ENCODE assay signal across 10 cellular contexts in genomic region chr3:64345351-64345750, GRCh38.
A peak's percentile ranks its signal among the peaks of the same experiment; 100 is the strongest.
DNase-seq lines count a peak whose midpoint lies in the region; ATAC-seq and TF ChIP-seq lines count a peak whose summit lies in the region.
"Had no signal": no experiment of that assay in that cellular context is flagged by ENCODE, and none has a peak within 500 bp of the region (broad histone marks: within the 10 kb centered on the region; RNA-seq: fewer than 3 reads in every experiment).

No MANE protein-coding gene starts in this region.

- H3K4me1 Mint-ChIP-seq in nephron: peaks cover 98% of the 10 kb centered on the region
- H3K4me1 Mint-ChIP-seq: CD4-positive, alpha-beta memory T cell had no signal

- H3K36me3 ChIP-seq in esophagus (ENCODE audit: control insufficient read depth in 2 of 2, insufficient read depth in 2 of 2, low read length in 1 of 2) (no peaks in the 10 kb centered on the region), HAP-1 (replicated peaks) (no peaks in the 10 kb centered on the region)

- H3K36me3 Mint-ChIP-seq in nephron (ENCODE audit: low read depth): no peaks in the 10 kb centered on the region
- H3K36me3 Mint-ChIP-seq: CD4-positive, alpha-beta memory T cell had no signal

- H3K4me1 ChIP-seq in esophagus (ENCODE audit: control insufficient read depth in 2 of 2, insufficient read depth in 2 of 2, low read length in 1 of 2): peaks cover 3% of the 10 kb centered on the region in 2 donors
- H3K4me1 ChIP-seq in HAP-1: no peaks in the 10 kb centered on the region

- no peaks in the 10 kb centered on the region for H3K9me3 Mint-ChIP-seq in nephron

- TF ChIP-seq CTCF in nephron (IDR thresholded peaks at IDR 0.05; ENCODE audit: unreplicated experiment in 3 of 3): no peak

- H3K27ac Mint-ChIP-seq in nephron: peak overlapping the region; percentile 95 to 98 (median 97)
- H3K27ac Mint-ChIP-seq: CD4-positive, alpha-beta memory T cell had no signal

- WGBS in esophagus, 2 donors: 17 to 25% methylated on average over 2 of the region's 2 CpGs

- H3K4me3 ChIP-seq in esophagus (ENCODE audit: low read depth in 1 of 2, low read length in 2 of 2) (no peak overlapping the region), HAP-1 (no peak overlapping the region)

- in situ Hi-C loops in HAP-1 (cut with MboI; ENCODE audit: low sequenced_read_pairs): no loop called here

- H3K9me3 ChIP-seq in esophagus (ENCODE audit: control insufficient read depth in 2 of 2, insufficient read depth in 1 of 2, low read depth in 1 of 2, low read length in 1 of 2): no peaks in the 10 kb centered on the region
- H3K9me3 ChIP-seq in HAP-1: no peaks in the 10 kb centered on the region

- ATAC-seq in GM21576 (IDR thresholded peaks at IDR 0.05; ENCODE audit: unreplicated experiment) (no peak), GM19452 (IDR thresholded peaks at IDR 0.05; ENCODE audit: unreplicated experiment) (no peak)

- H3K27me3 ChIP-seq in esophagus (ENCODE audit: control insufficient read depth in 1 of 2, insufficient read depth in 2 of 2, low read length in 2 of 2): no peaks in the 10 kb centered on the region
- H3K27me3 ChIP-seq in HAP-1 (ENCODE audit: low read depth): no peaks in the 10 kb centered on the region

- peak overlapping the region; percentile 30 to 86 for H3K27ac ChIP-seq in esophagus (ENCODE audit: low read depth in 2 of 2, low read length in 1 of 2)

- no peaks in the 10 kb centered on the region for H3K27me3 Mint-ChIP-seq in nephron (ENCODE audit: low read depth)

- H3K4me3 Mint-ChIP-seq in nephron: peak overlapping the region in 2 of 3 experiments; percentile 11 to 40
- H3K4me3 Mint-ChIP-seq: CD4-positive, alpha-beta memory T cell had no signal

- DNase-seq in AG08396 (ENCODE audit: low spot score): peak; percentile 39
- peak; percentile 48 for DNase-seq in NCI-H226
- DNase-seq in ureter (ENCODE audit: low spot score): no peak
- no peak for DNase-seq in HAP-1 (ENCODE audit: low spot score in 2 of 2)
- DNase-seq: activated CD4-positive, alpha-beta T cell treated with anti-CD3 and anti-CD28 coated beads, Interleukin-2, amount 50 U/mL, for 1 hour; CD4-positive, alpha-beta memory T cell had no signal

Comparison
In these comparisons a context has a peak if more than half of its experiments do, and no peak if none do; other contexts are left out.
1. DNase-seq: peak in AG08396 (single experiment) and NCI-H226 (single experiment); none in ureter (single experiment) and HAP-1 (0 of 2).